ENCODE assay signal across 8 cellular contexts in genomic region chr12:54159140-54159539, GRCh38.
DNase-seq lines count a peak whose midpoint lies in the region; ATAC-seq and TF ChIP-seq lines count a peak whose summit lies in the region.

No MANE protein-coding gene starts in this region.

- peak overlapping the region; percentile 10 for H3K4me3 ChIP-seq in OCI-LY1 (ENCODE audit: low read depth, low read length, poor library complexity, severe bottlenecking)

- H3K36me3 ChIP-seq in OCI-LY1 (ENCODE audit: insufficient read depth, low read length), result no peaks in the 10 kb centered on the region

- DNase-seq in COR-L47 (lab: John Stamatoyannopoulos, UW) (peak; percentile 82), iPS DF 4.7 (ENCODE audit: extremely low read depth, low spot score) (peak; percentile 68), NK-92 (lab: John Stamatoyannopoulos, UW; ENCODE audit: unreplicated experiment) (no peak)

- no peaks in the 10 kb centered on the region for H3F3A ChIP-seq in OCI-LY1 (ENCODE audit: insufficient read depth, low read length)

- no peak overlapping the region for H3K27ac ChIP-seq in OCI-LY1 (ENCODE audit: low read depth, low read length, poor library complexity, severe bottlenecking)

- no peaks in the 10 kb centered on the region for H3K79me2 ChIP-seq in OCI-LY1 (ENCODE audit: insufficient read depth, low read length)

- H2AFZ ChIP-seq in OCI-LY1 (ENCODE audit: low read length), result 0 out of 2 replicates have a peak overlapping the region, but pooled peaks have one; percentile 25

- H3K9me3 ChIP-seq in OCI-LY1 (ENCODE audit: low read length), result no peaks in the 10 kb centered on the region

- H3K4me2 ChIP-seq in OCI-LY1 (ENCODE audit: low read length), result peak overlapping the region; percentile 50; the same call in 1 of the 2 replicates

- H3K9ac ChIP-seq in OCI-LY1 (ENCODE audit: low read length), result peak overlapping the region; percentile 21; the same call in 1 of the 2 replicates

- TF ChIP-seq CTCF in OCI-LY1 (IDR thresholded peaks at IDR 0.05; ENCODE audit: low read length), result peak; percentile 16; the same call in 1 of the 2 replicates

- H3K27me3 ChIP-seq in OCI-LY1 (ENCODE audit: insufficient read depth, low read length), result no peaks in the 10 kb centered on the region; the same call in 1 of the 2 replicates

- ATAC-seq in GM18907 (IDR thresholded peaks at IDR 0.05; ENCODE audit: unreplicated experiment), result peak; percentile 68
- ATAC-seq in HG03378 (IDR thresholded peaks at IDR 0.05; ENCODE audit: unreplicated experiment), result peak; percentile 56
- no peak for ATAC-seq in GM21737 (IDR thresholded peaks at IDR 0.05; ENCODE audit: unreplicated experiment)
- no peak for ATAC-seq in HG02763 (IDR thresholded peaks at IDR 0.05; ENCODE audit: unreplicated experiment)

- H3K9me2 ChIP-seq in OCI-LY1 (ENCODE audit: low read depth, low read length), result no peaks in the 10 kb centered on the region

- H3K4me1 ChIP-seq in OCI-LY1 (ENCODE audit: insufficient read depth, low read length, severe bottlenecking), result peaks cover 17% of the 10 kb centered on the region

- H4K20me1 ChIP-seq in OCI-LY1 (ENCODE audit: insufficient read depth, low read length), result no peaks in the 10 kb centered on the region

Comparison
In these comparisons a context has a peak if more than half of its experiments do, and no peak if none do; other contexts are left out.
1. ATAC-seq: peak in GM18907 (single experiment) and HG03378 (single experiment); none in GM21737 (single experiment) and HG02763 (single experiment).